9 cellular contexts compared by ENCODE assay signal in the genomic region with DNA sequence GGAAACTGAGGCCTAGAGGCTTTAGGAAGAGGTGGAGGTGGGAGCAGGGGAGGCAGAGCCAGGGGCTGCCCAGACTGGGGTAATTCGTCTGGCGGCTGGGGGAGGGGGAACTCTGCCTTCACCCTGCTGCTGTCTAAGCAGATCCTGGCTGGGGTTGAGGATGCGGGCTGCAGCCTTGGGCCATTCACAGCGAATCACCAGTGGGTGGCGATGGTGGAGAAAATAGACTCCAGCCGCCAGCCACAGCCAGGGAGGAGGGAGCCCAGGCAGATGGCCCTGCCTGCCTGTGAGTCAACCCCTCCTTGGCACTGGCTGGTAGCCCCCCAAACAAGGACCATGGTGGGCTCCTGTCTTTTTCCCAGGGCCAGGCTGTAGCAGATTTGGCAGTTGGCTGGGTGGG. TPM values are rescaled to one million over a fixed set of nuclear protein-coding genes. Genes with fewer than 3 reads are reported as not detected.
DNase-seq lines count a peak whose midpoint lies in the region; ATAC-seq and TF ChIP-seq lines count a peak whose summit lies in the region.
"Had no signal": no experiment of that assay in that cellular context is flagged by ENCODE, and none has a peak within 500 bp of the region (broad histone marks: within the 10 kb centered on the region; RNA-seq: fewer than 3 reads in every experiment).

No MANE protein-coding gene starts in this region.

- no peak overlapping the region for H3K27ac Mint-ChIP-seq in CD4-positive, alpha-beta memory T cell
- H3K27ac Mint-ChIP-seq: dendritic cell treated with granulocyte-macrophage colony-stimulating factor and Interleukin-4, amounts not matched to agents 40 ng/mL and 50 ng/mL, for 4 days had no signal

- H3K27ac ChIP-seq in CD4-positive, alpha-beta memory T cell (ENCODE audit: low read depth, low read length), result no peak overlapping the region

- intact Hi-C loops in posterior vena cava (cut with DNase I), result loop anchor here in 1 of 2 donors (2.0 kb wide), 1 partner anchor 52 kb away; no protein-coding TSS in a partner anchor
- intact Hi-C loops in CD4-positive, alpha-beta memory T cell (cut with micrococcal nuclease), result no loop called here

- peak; percentile 34 for TF ChIP-seq CTCF in astrocyte of the cerebellum (IDR thresholded peaks at IDR 0.05; ENCODE audit: low read depth, low read length, missing control alignments)

- POLR2A ChIA-PET in CD4-positive, alpha-beta memory T cell (lab: Charles Lee; ENCODE audit: partially characterized antibody), result no interaction called here

- no peaks in the 10 kb centered on the region for H3K9me3 Mint-ChIP-seq in CD4-positive, alpha-beta memory T cell
- H3K9me3 Mint-ChIP-seq: dendritic cell treated with granulocyte-macrophage colony-stimulating factor and Interleukin-4, amounts not matched to agents 40 ng/mL and 50 ng/mL, for 4 days had no signal

- no peak overlapping the region for H3K4me3 Mint-ChIP-seq in CD4-positive, alpha-beta memory T cell
- H3K4me3 Mint-ChIP-seq: dendritic cell treated with granulocyte-macrophage colony-stimulating factor and Interleukin-4, amounts not matched to agents 40 ng/mL and 50 ng/mL, for 4 days had no signal

- H3K4me1 Mint-ChIP-seq in CD4-positive, alpha-beta memory T cell, result no peaks in the 10 kb centered on the region

- DNase-seq in GM03348 (ENCODE audit: low spot score), result peak; percentile 37
- DNase-seq in MV-4-11 (lab: John Stamatoyannopoulos, UW), result peak; percentile 10
- DNase-seq in astrocyte of the cerebellum (ENCODE audit: low read depth), result no peak
- DNase-seq in myocyte (ENCODE audit: low read depth), result peak; percentile 59
- DNase-seq in posterior vena cava (ENCODE audit: low spot score), result no peak
- no peak for DNase-seq in CD4-positive, alpha-beta memory T cell

- peaks cover 15 to 17% of the 10 kb centered on the region in 2 donors for H3K27me3 Mint-ChIP-seq in CD4-positive, alpha-beta memory T cell

- ATAC-seq in GM21367 (IDR thresholded peaks at IDR 0.05; ENCODE audit: unreplicated experiment), result no peak
- no peak for ATAC-seq in HG03571 (IDR thresholded peaks at IDR 0.05; ENCODE audit: unreplicated experiment)

- no peaks in the 10 kb centered on the region for H3K36me3 Mint-ChIP-seq in CD4-positive, alpha-beta memory T cell

- no peaks in the 10 kb centered on the region for H3K4me1 ChIP-seq in CD4-positive, alpha-beta memory T cell (ENCODE audit: insufficient read depth, low read length)

- no peaks in the 10 kb centered on the region for H3K9me3 ChIP-seq in CD4-positive, alpha-beta memory T cell (ENCODE audit: control insufficient read depth in 1 of 2, low read length in 2 of 2)

- H3K27me3 ChIP-seq in CD4-positive, alpha-beta memory T cell (ENCODE audit: insufficient read depth, low read length), result no peaks in the 10 kb centered on the region

- no peaks in the 10 kb centered on the region for H3K36me3 ChIP-seq in CD4-positive, alpha-beta memory T cell (ENCODE audit: insufficient read depth, low read length)

- CTCF ChIA-PET in CD4-positive, alpha-beta memory T cell (lab: Charles Lee; ENCODE audit: partially characterized antibody), result no interaction called here

- no peak overlapping the region for H3K4me3 ChIP-seq in astrocyte of the cerebellum (ENCODE audit: low read depth, low read length)
- no peak overlapping the region for H3K4me3 ChIP-seq in CD4-positive, alpha-beta memory T cell (ENCODE audit: low read length in 2 of 2)

- in situ Hi-C loops in astrocyte of the cerebellum (cut with HindIII; ENCODE audit: low sequenced_read_pairs), result no loop called here

RNA-seq across cellular contexts. Expression of a gene that starts 41.7 kb away (rescaled TPM):
- total RNA-seq in myocyte, result not detected in 2 replicates
- polyA plus RNA-seq in myocyte (2012), result not detected
- total RNA-seq in posterior vena cava, result 10 to 100 TPM; 43.1 to 50.2 TPM
- not detected for total RNA-seq in CD4-positive, alpha-beta memory T cell
- not detected for polyA plus RNA-seq in CD4-positive, alpha-beta memory T cell

Comparison
In these comparisons a context has a peak if more than half of its experiments do, and no peak if none do; other contexts are left out.
1. DNase-seq: peak in GM03348 (single experiment), MV-4-11 (single experiment) and myocyte (single experiment); none in astrocyte of the cerebellum (single experiment), posterior vena cava (single experiment) and CD4-positive, alpha-beta memory T cell (0 of 5).
2. RNA of a gene that starts 41.7 kb away (total RNA-seq): 43.1 to 50.2 TPM in posterior vena cava; not detected in myocyte and not detected in CD4-positive, alpha-beta memory T cell; every median in the first group is over 10 times any median in the second.